9 cellular contexts compared by ENCODE assay signal in genomic region chr9:14030350-14030823, GRCh38.
DNase-seq lines count a peak whose midpoint lies in the region; ATAC-seq and TF ChIP-seq lines count a peak whose summit lies in the region.
"Had no signal": no experiment of that assay in that cellular context is flagged by ENCODE, and none has a peak within 500 bp of the region (broad histone marks: within the 10 kb centered on the region; RNA-seq: fewer than 3 reads in every experiment).

No MANE protein-coding gene starts in this region.

- no peaks in the 10 kb centered on the region for H3K4me1 ChIP-seq in colonic mucosa

- no peak for TF ChIP-seq CTCF in colonic mucosa (IDR thresholded peaks at IDR 0.05)

- ATAC-seq in GM21528 (IDR thresholded peaks at IDR 0.05; ENCODE audit: low FRiP score, unreplicated experiment) = no peak
- ATAC-seq in HG02763 (IDR thresholded peaks at IDR 0.05; ENCODE audit: unreplicated experiment) = no peak
- ATAC-seq: HCT116 had no signal

- no peaks in the 10 kb centered on the region for H3K9me3 ChIP-seq in colonic mucosa

- intact Hi-C loops in colonic mucosa (cut with DNase I) = no loop called here

- no peaks in the 10 kb centered on the region for H3K36me3 ChIP-seq in colonic mucosa

- H3K4me3 ChIP-seq in colonic mucosa = no peak overlapping the region

- peak; percentile 7 for DNase-seq in AG08396 (ENCODE audit: low spot score)
- DNase-seq in NCI-H1694 treated with DMSO at 0.1 percent for 48 hours (lab: John Stamatoyannopoulos, UW) = peak; percentile 61
- peak; percentile 26 for DNase-seq in colonic mucosa
- DNase-seq in myocyte (ENCODE audit: low read depth) = peak; percentile 73
- DNase-seq in activated T-cell treated with anti-CD3 and anti-CD28 coated beads, Interleukin-2, amount 50 U/mL, for 48 hours = no peak
- no peak for DNase-seq in T1000 (lab: John Stamatoyannopoulos, UW)

- no peaks in the 10 kb centered on the region for H3K27me3 ChIP-seq in colonic mucosa

- H3K9ac ChIP-seq in colonic mucosa (ENCODE audit: low read depth in 2 of 2, low read length in 2 of 2) = no peak overlapping the region

- H3K27ac ChIP-seq in colonic mucosa = peak overlapping the region; percentile 44

Comparison
In these comparisons a context has a peak if more than half of its experiments do, and no peak if none do; other contexts are left out.
1. DNase-seq: peak in AG08396 (single experiment), NCI-H1694 treated with DMSO at 0.1 percent for 48 hours (single experiment), colonic mucosa (single experiment) and myocyte (single experiment); none in activated T-cell treated with anti-CD3 and anti-CD28 coated beads, Interleukin-2, amount 50 U/mL, for 48 hours (0 of 2) and T1000 (single experiment).